In genomic region chr17:75033346-75034235, GRCh38 we compare ENCODE assay signal across 1 cellular context.
TF ChIP-seq lines count a peak whose summit lies in the region.

No MANE protein-coding gene starts in this region.

TF ChIP-seq in HepG2, 621 proteins besides CTCF, POLR2A, EP300 and RAD21 (continued from another document and continues in another):
- TF ChIP-seq BRF2 (CRISPR knock-in tag; IDR thresholded peaks at IDR 0.05) (peak; percentile 68; the same call in 1 of the 2 replicates), TAF1 (CRISPR knock-in tag; IDR thresholded peaks at IDR 0.05) (no peak), NR2F6 (IDR thresholded peaks at IDR 0.05) (no peak), NR2F6 (CRISPR knock-in tag; IDR thresholded peaks at IDR 0.05) (peak; percentile 81; the same call in 1 of the 2 replicates), MLX (CRISPR knock-in tag; IDR thresholded peaks at IDR 0.05) (peak; percentile 96), ZNF574 (CRISPR knock-in tag; IDR thresholded peaks at IDR 0.05) (peak; percentile 68), KLF6 (CRISPR knock-in tag; IDR thresholded peaks at IDR 0.05) (peak; percentile 78; the same call in 1 of the 2 replicates), CCDC6 (CRISPR knock-in tag; IDR thresholded peaks at IDR 0.05) (peak; percentile 73; the same call in 1 of the 2 replicates), ZNF484 (CRISPR knock-in tag; IDR thresholded peaks at IDR 0.05; ENCODE audit: borderline replicate concordance, low read depth) (no peak), ZNF430 (CRISPR knock-in tag; IDR thresholded peaks at IDR 0.05) (peak; percentile 57; the same call in 1 of the 2 replicates), E2F5 (CRISPR knock-in tag; conservative IDR thresholded peaks at IDR 0.05) (peak; percentile 31; the same call in 1 of the 2 replicates), SMAD3 (CRISPR knock-in tag; IDR thresholded peaks at IDR 0.05) (peak; percentile 97), KDM5B (CRISPR knock-in tag; IDR thresholded peaks at IDR 0.05; ENCODE audit: borderline replicate concordance) (peak; percentile 56; the same call in 1 of the 2 replicates), GPBP1L1 (CRISPR knock-in tag; IDR thresholded peaks at IDR 0.05) (no peak), SAFB2 (CRISPR knock-in tag; IDR thresholded peaks at IDR 0.05; ENCODE audit: borderline replicate concordance, low read depth) (no peak), MTF2 (CRISPR knock-in tag; IDR thresholded peaks at IDR 0.05; ENCODE audit: borderline replicate concordance) (0 out of 2 replicates have a peak, but pooled peaks have one; percentile 21), PCBP1 (IDR thresholded peaks at IDR 0.05; ENCODE audit: borderline replicate concordance, low read depth, low read length) (no peak), NFYB (CRISPR knock-in tag; IDR thresholded peaks at IDR 0.05) (peak; percentile 46; the same call in 1 of the 2 replicates), NONO (IDR thresholded peaks at IDR 0.05) (no peak), NONO (CRISPR knock-in tag; conservative IDR thresholded peaks at IDR 0.05) (peak; percentile 79), ZNF225 (CRISPR knock-in tag; IDR thresholded peaks at IDR 0.05) (peak; percentile 56; the same call in 1 of the 2 replicates), MTF1 (CRISPR knock-in tag; IDR thresholded peaks at IDR 0.05) (no peak), FOXP1 (IDR thresholded peaks at IDR 0.05) (no peak), FOXP1 (CRISPR knock-in tag; IDR thresholded peaks at IDR 0.05) (0 out of 2 replicates have a peak, but pooled peaks have one; percentile 20), ZNF580 (CRISPR knock-in tag; IDR thresholded peaks at IDR 0.05; ENCODE audit: borderline replicate concordance, low read depth) (peak; percentile 72; the same call in 1 of the 2 replicates), NR3C1 (CRISPR knock-in tag; IDR thresholded peaks at IDR 0.05) (no peak), BHLHE40 (IDR thresholded peaks at IDR 0.05; ENCODE audit: low read length) (peak; percentile 77), ZNF407 (CRISPR knock-in tag; IDR thresholded peaks at IDR 0.05; ENCODE audit: not compliant biosample characterization) (peak; percentile 52), PRPF4 (IDR thresholded peaks at IDR 0.05; ENCODE audit: low read depth, low read length, poor library complexity, severe bottlenecking) (peak; percentile 95), ZNF75D (CRISPR knock-in tag; IDR thresholded peaks at IDR 0.05; ENCODE audit: borderline replicate concordance) (no peak), ZNF552 (CRISPR knock-in tag; IDR thresholded peaks at IDR 0.05; ENCODE audit: borderline replicate concordance) (peak; percentile 53), SIN3A (IDR thresholded peaks at IDR 0.05; ENCODE audit: borderline replicate concordance, low read depth, low read length) (peak; percentile 74; the same call in 1 of the 2 replicates), ZNF790 (CRISPR knock-in tag; IDR thresholded peaks at IDR 0.05; ENCODE audit: borderline replicate concordance) (no peak), PREB (CRISPR knock-in tag; IDR thresholded peaks at IDR 0.05) (no peak), YEATS2 (CRISPR knock-in tag; IDR thresholded peaks at IDR 0.05; ENCODE audit: borderline replicate concordance) (peak; percentile 67; the same call in 1 of the 2 replicates), ELF3 (CRISPR knock-in tag; IDR thresholded peaks at IDR 0.05) (peak; percentile 81), ZNF839 (CRISPR knock-in tag; IDR thresholded peaks at IDR 0.05; ENCODE audit: borderline replicate concordance) (peak; percentile 72), IKZF1 (IDR thresholded peaks at IDR 0.05) (no peak), HOXA9 (CRISPR knock-in tag; IDR thresholded peaks at IDR 0.05; ENCODE audit: borderline replicate concordance) (no peak), KMT2B (CRISPR knock-in tag; IDR thresholded peaks at IDR 0.05) (peak; percentile 78), ERF (CRISPR knock-in tag; IDR thresholded peaks at IDR 0.05) (peak; percentile 92), FOXO4 (CRISPR knock-in tag; conservative IDR thresholded peaks at IDR 0.05) (peak; percentile 81; the same call in 1 of the 2 replicates), FOXJ3 (CRISPR knock-in tag; IDR thresholded peaks at IDR 0.05; ENCODE audit: borderline replicate concordance) (no peak), TFDP2 (CRISPR knock-in tag; IDR thresholded peaks at IDR 0.05) (peak; percentile 94)
